13 cellular contexts compared by ENCODE assay signal in the genomic region with DNA sequence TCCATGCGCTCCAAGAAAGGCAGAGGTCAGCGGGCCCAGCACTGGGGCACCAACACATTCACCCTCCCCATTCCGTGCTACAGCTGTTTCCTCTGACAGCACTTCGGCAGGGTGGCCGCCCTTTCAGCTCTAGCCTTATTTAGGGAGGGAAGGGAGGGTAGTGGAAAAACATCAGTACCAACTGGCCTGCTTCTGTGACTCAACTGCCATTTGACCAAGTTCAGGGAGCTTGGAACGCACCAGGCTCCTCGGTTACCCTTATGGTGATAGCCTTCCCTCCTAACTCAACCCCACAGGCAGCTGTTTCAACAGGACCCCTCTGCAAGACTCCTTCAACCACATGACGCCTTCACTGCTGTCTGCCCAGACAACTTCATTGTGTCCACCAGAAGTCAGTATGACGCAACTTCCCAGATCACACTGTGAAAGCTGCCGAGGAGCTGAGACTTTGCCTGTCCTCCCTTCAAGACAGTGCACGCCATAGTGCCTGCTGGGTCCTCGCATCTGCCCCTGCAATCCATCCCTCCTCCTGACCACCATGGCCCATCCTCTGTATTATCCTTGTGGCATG.
DNase-seq lines count a peak whose midpoint lies in the region; ATAC-seq, FAIRE-seq and TF ChIP-seq lines count a peak whose summit lies in the region.
"Had no signal": no experiment of that assay in that cellular context is flagged by ENCODE, and none has a peak within 500 bp of the region (broad histone marks: within the 10 kb centered on the region; RNA-seq: fewer than 3 reads in every experiment).

No MANE protein-coding gene starts in this region.

- TF ChIP-seq CTCF in glutamatergic neuron (IDR thresholded peaks at IDR 0.05; ENCODE audit: partially characterized antibody, unreplicated experiment) (no peak), neural crest cell (conservative IDR thresholded peaks at IDR 0.05) (no peak)

- no peak for ATAC-seq in activated naive CD8-positive, alpha-beta T cell treated with anti-CD3 and anti-CD28 coated beads, Interleukin-2, amount 50 U/mL, for 24 hours
- no peak for ATAC-seq in GM21528 (IDR thresholded peaks at IDR 0.05; ENCODE audit: low FRiP score, unreplicated experiment)
- no peak for ATAC-seq in HG03097 (IDR thresholded peaks at IDR 0.05; ENCODE audit: low FRiP score, unreplicated experiment)

- H3K9me3 Mint-ChIP-seq in activated naive CD8-positive, alpha-beta T cell treated with anti-CD3 and anti-CD28 coated beads for 36 hours = no peaks in the 10 kb centered on the region
- no peaks in the 10 kb centered on the region for H3K9me3 Mint-ChIP-seq in activated naive CD8-positive, alpha-beta T cell treated with anti-CD3 and anti-CD28 coated beads, Interleukin-2, amount 50 U/mL, for 24 hours
- H3K9me3 Mint-ChIP-seq in glutamatergic neuron (ENCODE audit: unreplicated experiment) = peaks cover 64% of the 10 kb centered on the region
- H3K9me3 Mint-ChIP-seq in neural crest cell = no peaks in the 10 kb centered on the region
- H3K9me3 Mint-ChIP-seq in activated CD4-positive, alpha-beta T cell treated with anti-CD3 and anti-CD28 coated beads, Interleukin-2, amount 10 ng/mL, durations not matched to agents 24 days and 14 days = no peaks in the 10 kb centered on the region
- H3K9me3 Mint-ChIP-seq: central memory CD8-positive, alpha-beta T cell had no signal

- no peak overlapping the region for H3K4me3 Mint-ChIP-seq in activated naive CD8-positive, alpha-beta T cell treated with anti-CD3 and anti-CD28 coated beads for 36 hours
- H3K4me3 Mint-ChIP-seq in activated naive CD8-positive, alpha-beta T cell treated with anti-CD3 and anti-CD28 coated beads, Interleukin-2, amount 50 U/mL, for 24 hours = no peak overlapping the region
- H3K4me3 Mint-ChIP-seq in glutamatergic neuron (ENCODE audit: unreplicated experiment) (peak overlapping the region; percentile 74), neural crest cell (no peak overlapping the region)
- no peak overlapping the region for H3K4me3 Mint-ChIP-seq in activated CD4-positive, alpha-beta T cell treated with anti-CD3 and anti-CD28 coated beads, Interleukin-2, amount 10 ng/mL, durations not matched to agents 24 days and 14 days
- H3K4me3 Mint-ChIP-seq: central memory CD8-positive, alpha-beta T cell had no signal

- peaks cover 6% of the 10 kb centered on the region for H3K36me3 Mint-ChIP-seq in activated naive CD8-positive, alpha-beta T cell treated with anti-CD3 and anti-CD28 coated beads for 36 hours
- H3K36me3 Mint-ChIP-seq in activated naive CD8-positive, alpha-beta T cell treated with anti-CD3 and anti-CD28 coated beads, Interleukin-2, amount 50 U/mL, for 24 hours (ENCODE audit: low read depth) = peaks cover 7% of the 10 kb centered on the region
- H3K36me3 Mint-ChIP-seq in glutamatergic neuron (ENCODE audit: unreplicated experiment) (peaks cover 17% of the 10 kb centered on the region), neural crest cell (ENCODE audit: low read depth) (peaks cover 8% of the 10 kb centered on the region)
- H3K36me3 Mint-ChIP-seq in activated CD4-positive, alpha-beta T cell treated with anti-CD3 and anti-CD28 coated beads, Interleukin-2, amount 10 ng/mL, durations not matched to agents 24 days and 14 days (ENCODE audit: low read depth) = peaks cover 14% of the 10 kb centered on the region

- no peak for DNase-seq in activated naive CD8-positive, alpha-beta T cell treated with anti-CD3 and anti-CD28 coated beads for 36 hours
- no peak for DNase-seq in activated naive CD8-positive, alpha-beta T cell treated with anti-CD3 and anti-CD28 coated beads, Interleukin-2, amount 50 U/mL, for 24 hours
- DNase-seq in glutamatergic neuron = no peak
- DNase-seq in neural crest cell (ENCODE audit: low read depth, low spot score) = no peak
- DNase-seq in activated CD4-positive, alpha-beta T cell treated with anti-CD3 and anti-CD28 coated beads, Interleukin-2, amount 10 ng/mL, durations not matched to agents 24 days and 14 days = no peak
- no peak for DNase-seq in urothelium cell line (ENCODE audit: low spot score)
- DNase-seq: GOT3, NCI-H82, T-helper 9 cell had no signal

- peaks cover 5% of the 10 kb centered on the region for H3K4me1 Mint-ChIP-seq in activated naive CD8-positive, alpha-beta T cell treated with anti-CD3 and anti-CD28 coated beads for 36 hours
- H3K4me1 Mint-ChIP-seq in activated naive CD8-positive, alpha-beta T cell treated with anti-CD3 and anti-CD28 coated beads, Interleukin-2, amount 50 U/mL, for 24 hours = no peaks in the 10 kb centered on the region
- H3K4me1 Mint-ChIP-seq in glutamatergic neuron (ENCODE audit: low read depth, unreplicated experiment) = peaks cover 79% of the 10 kb centered on the region
- H3K4me1 Mint-ChIP-seq in neural crest cell = peaks cover 52% of the 10 kb centered on the region
- peaks cover 9% of the 10 kb centered on the region for H3K4me1 Mint-ChIP-seq in activated CD4-positive, alpha-beta T cell treated with anti-CD3 and anti-CD28 coated beads, Interleukin-2, amount 10 ng/mL, durations not matched to agents 24 days and 14 days
- H3K4me1 Mint-ChIP-seq: central memory CD8-positive, alpha-beta T cell had no signal

- intact Hi-C loops in activated CD4-positive, alpha-beta T cell treated with anti-CD3 and anti-CD28 coated beads, Interleukin-2, amount 10 ng/mL, durations not matched to agents 24 days and 14 days (cut with micrococcal nuclease) = loop anchor here (10.0 kb wide), 1 partner anchor 47 kb away; no protein-coding TSS in a partner anchor

- FAIRE-seq in urothelium cell line (lab: Jason Lieb, UNC) = no peak
- FAIRE-seq: G401.6 had no signal

- H3K27ac Mint-ChIP-seq in activated naive CD8-positive, alpha-beta T cell treated with anti-CD3 and anti-CD28 coated beads for 36 hours = peak overlapping the region; percentile 38
- no peak overlapping the region for H3K27ac Mint-ChIP-seq in activated naive CD8-positive, alpha-beta T cell treated with anti-CD3 and anti-CD28 coated beads, Interleukin-2, amount 50 U/mL, for 24 hours
- peak overlapping the region; percentile 88 for H3K27ac Mint-ChIP-seq in glutamatergic neuron (ENCODE audit: unreplicated experiment)
- H3K27ac Mint-ChIP-seq in neural crest cell (ENCODE audit: unreplicated experiment) = peak overlapping the region; percentile 97
- no peak overlapping the region for H3K27ac Mint-ChIP-seq in activated CD4-positive, alpha-beta T cell treated with anti-CD3 and anti-CD28 coated beads, Interleukin-2, amount 10 ng/mL, durations not matched to agents 24 days and 14 days

- no peaks in the 10 kb centered on the region for H3K27me3 Mint-ChIP-seq in activated naive CD8-positive, alpha-beta T cell treated with anti-CD3 and anti-CD28 coated beads for 36 hours
- H3K27me3 Mint-ChIP-seq in activated naive CD8-positive, alpha-beta T cell treated with anti-CD3 and anti-CD28 coated beads, Interleukin-2, amount 50 U/mL, for 24 hours = no peaks in the 10 kb centered on the region
- H3K27me3 Mint-ChIP-seq in glutamatergic neuron (ENCODE audit: unreplicated experiment) = peaks cover 56% of the 10 kb centered on the region
- no peaks in the 10 kb centered on the region for H3K27me3 Mint-ChIP-seq in neural crest cell (ENCODE audit: low read depth)
- no peaks in the 10 kb centered on the region for H3K27me3 Mint-ChIP-seq in activated CD4-positive, alpha-beta T cell treated with anti-CD3 and anti-CD28 coated beads, Interleukin-2, amount 10 ng/mL, durations not matched to agents 24 days and 14 days
- H3K27me3 Mint-ChIP-seq: central memory CD8-positive, alpha-beta T cell had no signal

Comparison
In these comparisons a context has a peak if more than half of its experiments do, and no peak if none do; other contexts are left out.
1. H3K27ac Mint-ChIP-seq: peak in activated naive CD8-positive, alpha-beta T cell treated with anti-CD3 and anti-CD28 coated beads for 36 hours (single experiment), glutamatergic neuron (single experiment) and neural crest cell (single experiment); none in activated naive CD8-positive, alpha-beta T cell treated with anti-CD3 and anti-CD28 coated beads, Interleukin-2, amount 50 U/mL, for 24 hours (single experiment) and activated CD4-positive, alpha-beta T cell treated with anti-CD3 and anti-CD28 coated beads, Interleukin-2, amount 10 ng/mL, durations not matched to agents 24 days and 14 days (single experiment).